In genomic region chr20:20002101-20002998, GRCh38 we compare ENCODE assay signal across 8 cellular contexts. TPM values are rescaled to one million over a fixed set of nuclear protein-coding genes. Genes with fewer than 3 reads are reported as not detected.
DNase-seq lines count a peak whose midpoint lies in the region; TF ChIP-seq lines count a peak whose summit lies in the region.

No MANE protein-coding gene starts in this region.

- intact Hi-C loops in PC-9 (cut with micrococcal nuclease; ENCODE audit: unreplicated experiment) = no loop called here

- H3K36me3 ChIP-seq in PC-9 (ENCODE audit: low read depth) (peaks cover 13% of the 10 kb centered on the region; the same call in 1 of the 2 replicates), rectal smooth muscle tissue (ENCODE audit: control insufficient read depth, insufficient read depth, low read length) (peaks cover 12% of the 10 kb centered on the region), MG63 (peaks cover 2% of the 10 kb centered on the region)

- no peaks in the 10 kb centered on the region for H3K9me2 ChIP-seq in PC-9 (ENCODE audit: insufficient read depth)

- DNase-seq in GF-D8 (lab: John Stamatoyannopoulos, UW) (peak; percentile 26), PC-9 (no peak), fibroblast of villous mesenchyme (ENCODE audit: low read depth) (peak; percentile 31), occipital lobe (lab: John Stamatoyannopoulos, UW) (no peak), globus pallidus (ENCODE audit: low spot score) (no peak), MG63 (no peak), GM10266 (ENCODE audit: extremely low spot score) (no peak)

- H2AFZ ChIP-seq in PC-9 = no peak overlapping the region

- CTCF ChIA-PET in PC-9 (lab: Charles Lee) = interaction anchor here (0.7 kb wide), 1 partner anchor 15 kb away, joined by 3 read pairs; the partner anchor contains the start of gene NAA20

- TF ChIP-seq CTCF in PC-9 (conservative IDR thresholded peaks at IDR 0.05) = no peak
- TF ChIP-seq CTCF in fibroblast of villous mesenchyme (IDR thresholded peaks at IDR 0.05; ENCODE audit: insufficient read depth, low read depth, low read length) = no peak
- TF ChIP-seq CTCF in GM10266 (IDR thresholded peaks at IDR 0.05; ENCODE audit: control insufficient read depth, insufficient read depth, low read depth, missing control alignments) = no peak

- H3K4me3 ChIP-seq in PC-9 (no peak overlapping the region), fibroblast of villous mesenchyme (ENCODE audit: low read depth, low read length) (no peak overlapping the region), rectal smooth muscle tissue (ENCODE audit: low read length) (no peak overlapping the region), MG63 (no peak overlapping the region)

- no peaks in the 10 kb centered on the region; the same call in 1 of the 2 replicates for H3K79me2 ChIP-seq in PC-9 (ENCODE audit: low read depth)

- peaks cover 14% of the 10 kb centered on the region for H3K4me1 ChIP-seq in PC-9 (replicated peaks; ENCODE audit: insufficient read depth)
- peaks cover 11% of the 10 kb centered on the region for H3K4me1 ChIP-seq in rectal smooth muscle tissue (ENCODE audit: control insufficient read depth, insufficient read depth, low read length)

- no peaks in the 10 kb centered on the region for H3K27me3 ChIP-seq in PC-9 (ENCODE audit: insufficient read depth, low read depth)
- no peaks in the 10 kb centered on the region for H3K27me3 ChIP-seq in rectal smooth muscle tissue (ENCODE audit: control insufficient read depth, insufficient read depth, low read length)
- no peaks in the 10 kb centered on the region for H3K27me3 ChIP-seq in MG63

- H3K9ac ChIP-seq in rectal smooth muscle tissue (ENCODE audit: low read length) = no peak overlapping the region

- peaks cover 18% of the 10 kb centered on the region; the same call in 1 of the 2 replicates for H3F3A ChIP-seq in PC-9 (ENCODE audit: insufficient read depth, low read depth)

- 0 out of 2 replicates have a peak overlapping the region, but pooled peaks have one; percentile 2 for H3K4me2 ChIP-seq in PC-9

- H3K27ac ChIP-seq in PC-9 (peak overlapping the region; percentile 13; the same call in 1 of the 2 replicates), rectal smooth muscle tissue (ENCODE audit: low read depth, low read length) (peak overlapping the region; percentile 1)

- H3K9me3 ChIP-seq in PC-9 (ENCODE audit: insufficient read depth, low read depth) (no peaks in the 10 kb centered on the region), MG63 (no peaks in the 10 kb centered on the region)

- BruUV-seq in PC-9 (replicated peaks; lab: Mats Ljungman, UMichigan) = no TSS peak

- POLR2A ChIA-PET in PC-9 (lab: Charles Lee; ENCODE audit: unreplicated experiment) = interaction anchor here (0.5 to 1.0 kb wide), 2 partner anchors 15 to 48 kb away, joined by 4 to 10 read pairs; partner anchors contain the start of gene NAA20

- H4K20me1 ChIP-seq in PC-9 (ENCODE audit: insufficient read depth) = no peaks in the 10 kb centered on the region

RNA-seq across cellular contexts. Expression of gene NAA20, which starts 14.8 kb away (rescaled TPM):
- total RNA-seq in PC-9 (2021) (167 and 168 TPM in 2 replicates), fibroblast of villous mesenchyme (29.3 and 41.5 TPM in 2 replicates), occipital lobe (50.5 TPM)
- total RNA-seq in MG63 (2014; rRNA removed; shearing (Covaris generic); ENCODE audit: low replicate concordance) = 86.6 and 105 TPM in 2 replicates

RNA-seq across cellular contexts. Expression of gene CRNKL1, which starts 49.9 kb away (rescaled TPM):
- total RNA-seq in PC-9 (2021) = 24.8 and 33.0 TPM in 2 replicates
- total RNA-seq in fibroblast of villous mesenchyme = 22.9 and 31.1 TPM in 2 replicates
- 66.6 TPM for total RNA-seq in occipital lobe
- total RNA-seq in MG63 (2014; rRNA removed; shearing (Covaris generic); ENCODE audit: low replicate concordance) = 17.8 and 20.9 TPM in 2 replicates

RNA-seq across cellular contexts. Expression of gene CFAP61, which starts 50.0 kb away (rescaled TPM):
- total RNA-seq in PC-9 (2021) = 1.7 and 2.6 TPM in 2 replicates
- 0.43 TPM in 1 of 2 replicates, not detected in the other for total RNA-seq in fibroblast of villous mesenchyme
- 3.1 TPM for total RNA-seq in occipital lobe
- total RNA-seq in MG63 (2014; rRNA removed; shearing (Covaris generic); ENCODE audit: low replicate concordance) = not detected in 2 replicates

Comparison
In these comparisons a context has a peak if more than half of its experiments do, and no peak if none do; other contexts are left out.
1. DNase-seq: peak in GF-D8 (single experiment) and fibroblast of villous mesenchyme (single experiment); none in PC-9 (0 of 2), occipital lobe (single experiment), globus pallidus (single experiment), MG63 (single experiment) and GM10266 (single experiment).